ENCODE assay signal across 20 cellular contexts in the genomic region with DNA sequence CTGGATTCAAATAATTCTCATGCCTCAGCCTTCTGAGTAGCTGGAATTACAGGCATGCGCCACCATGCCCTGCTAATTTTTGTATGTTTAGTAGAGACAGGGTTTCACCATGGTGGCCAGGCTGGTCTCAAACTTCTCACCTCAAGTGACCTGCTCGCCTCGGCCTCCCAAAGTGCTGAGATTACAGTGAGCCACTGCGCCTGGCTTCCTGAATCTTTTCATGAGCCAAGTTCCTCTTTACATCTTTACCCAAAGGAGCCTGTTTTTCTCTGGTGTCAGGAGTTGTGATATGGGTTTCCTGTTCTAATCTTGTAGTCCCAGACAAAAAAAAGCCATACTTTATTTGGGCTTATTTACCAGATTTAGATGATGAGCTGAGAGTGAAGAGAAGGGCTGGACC. TPM values are rescaled to one million over a fixed set of nuclear protein-coding genes. Genes with fewer than 3 reads are reported as not detected.
A peak's percentile ranks its signal among the peaks of the same experiment; 100 is the strongest.
DNase-seq lines count a peak whose midpoint lies in the region; ATAC-seq and TF ChIP-seq lines count a peak whose summit lies in the region.
"Had no signal": no experiment of that assay in that cellular context is flagged by ENCODE, and none has a peak within 500 bp of the region (broad histone marks: within the 10 kb centered on the region; RNA-seq: fewer than 3 reads in every experiment).

No MANE protein-coding gene starts in this region.

- no peak for TF ChIP-seq EP300 in stomach (IDR thresholded peaks at IDR 0.05)

- intact Hi-C loops in left ventricle myocardium superior (cut with micrococcal nuclease): no loop called here
- intact Hi-C loops in stomach (cut with DNase I; ENCODE audit: low total_unique reads): no loop called here

- 33 to 51% (median 46%) methylated on average over 4 of the region's 4 CpGs for WGBS in stomach, 5 donors

- peak overlapping the region; percentile 55 for H3K27ac Mint-ChIP-seq in activated T-cell treated with anti-CD3 and anti-CD28 coated beads, Interleukin-2, amount 50 U/mL, for 24 hours
- H3K27ac Mint-ChIP-seq: activated CD4-positive, alpha-beta T cell treated with anti-CD3 and anti-CD28 coated beads for 36 hours; T-helper 1 cell treated with Interleukin-12 subunit alpha and Interleukin-12 subunit beta and Interleukin-4 antibody, amounts not matched to agents 30 μg/mL and 1 μg/mL, for 36 hours had no signal

- H3K27me3 ChIP-seq in stomach: no peaks in the 10 kb centered on the region
- H3K27me3 ChIP-seq: cardiac muscle cell, gastrocnemius medialis, ovary, Peyer's patch had no signal

- TF ChIP-seq POLR2A in stomach (IDR thresholded peaks at IDR 0.05): no peak

- DNase-seq in activated T-cell treated with anti-CD3 and anti-CD28 coated beads, Interleukin-2, amount 50 U/mL, for 24 hours: no peak
- no peak for DNase-seq in activated T-cell treated with anti-CD3 and anti-CD28 coated beads, Interleukin-2, amount 50 U/mL, for 1 hour
- DNase-seq in OCI-M1 (lab: John Stamatoyannopoulos, UW): peak; percentile 49
- peak; percentile 40 for DNase-seq in left ventricle myocardium superior
- DNase-seq in stomach: peak; percentile 29
- DNase-seq in NCI-H128 (lab: John Stamatoyannopoulos, UW; ENCODE audit: unreplicated experiment): no peak
- no peak for DNase-seq in ACHN
- DNase-seq: activated CD4-positive, alpha-beta T cell treated with anti-CD3 and anti-CD28 coated beads for 36 hours; activated T-cell treated with anti-CD3 and anti-CD28 coated beads for 4 hours; gastrocnemius medialis; NCI-H1694 treated with DMSO at 0.1 percent for 48 hours; NCI-H524; ovary; Peyer's patch had no signal

- no peaks in the 10 kb centered on the region for H3K27me3 Mint-ChIP-seq in activated T-cell treated with anti-CD3 and anti-CD28 coated beads, Interleukin-2, amount 50 U/mL, for 24 hours
- H3K27me3 Mint-ChIP-seq: activated CD4-positive, alpha-beta T cell treated with anti-CD3 and anti-CD28 coated beads for 36 hours had no signal

- H3K36me3 Mint-ChIP-seq in activated T-cell treated with anti-CD3 and anti-CD28 coated beads, Interleukin-2, amount 50 U/mL, for 24 hours (ENCODE audit: low read depth): peaks cover 9% of the 10 kb centered on the region

- TF ChIP-seq CTCF in stomach (IDR thresholded peaks at IDR 0.05): no peak

- in situ Hi-C loops in ACHN (cut with HindIII; ENCODE audit: low pct_ligation_motif_present, low pct_unique_long_range_greater_than_20kb, low sequenced_read_pairs): no loop called here

- no peaks in the 10 kb centered on the region for H3K36me3 ChIP-seq in stomach
- H3K36me3 ChIP-seq: cardiac muscle cell, gastrocnemius medialis, ovary, Peyer's patch had no signal

- H3K4me3 Mint-ChIP-seq in activated T-cell treated with anti-CD3 and anti-CD28 coated beads, Interleukin-2, amount 50 U/mL, for 24 hours: no peak overlapping the region
- H3K4me3 Mint-ChIP-seq: activated CD4-positive, alpha-beta T cell treated with anti-CD3 and anti-CD28 coated beads for 36 hours; T-helper 1 cell treated with Interleukin-12 subunit alpha and Interleukin-12 subunit beta and Interleukin-4 antibody, amounts not matched to agents 30 μg/mL and 1 μg/mL, for 36 hours had no signal

- ATAC-seq in left ventricle myocardium superior (peak; percentile 24), HG03159 (IDR thresholded peaks at IDR 0.05; ENCODE audit: unreplicated experiment) (no peak)
- ATAC-seq: activated CD4-positive, alpha-beta T cell treated with anti-CD3 and anti-CD28 coated beads for 36 hours; gastrocnemius medialis; GM12878 had no signal

- no peaks in the 10 kb centered on the region for H3K9me3 ChIP-seq in stomach
- H3K9me3 ChIP-seq: gastrocnemius medialis, ovary, Peyer's patch had no signal

- peaks cover 0 to 4% (median 2%) of the 10 kb centered on the region in 4 donors for H3K4me1 ChIP-seq in stomach
- H3K4me1 ChIP-seq: gastrocnemius medialis had no signal

- peak overlapping the region in 1 of 5 donors; percentile 57 for H3K27ac ChIP-seq in stomach
- H3K27ac ChIP-seq: cardiac muscle cell, gastrocnemius medialis, KMS-11, ovary, Peyer's patch had no signal

- H3K9me3 Mint-ChIP-seq in activated T-cell treated with anti-CD3 and anti-CD28 coated beads, Interleukin-2, amount 50 U/mL, for 24 hours: no peaks in the 10 kb centered on the region
- H3K9me3 Mint-ChIP-seq: T-helper 1 cell treated with Interleukin-12 subunit alpha and Interleukin-12 subunit beta and Interleukin-4 antibody, amounts not matched to agents 30 μg/mL and 1 μg/mL, for 36 hours had no signal

- no peak overlapping the region for H3K4me3 ChIP-seq in stomach
- H3K4me3 ChIP-seq: cardiac muscle cell, gastrocnemius medialis, GM12878, ovary, Peyer's patch, smooth muscle cell had no signal

- H3K4me1 Mint-ChIP-seq in activated T-cell treated with anti-CD3 and anti-CD28 coated beads, Interleukin-2, amount 50 U/mL, for 24 hours (ENCODE audit: low read depth): peaks cover 22% of the 10 kb centered on the region

RNA-seq across cellular contexts. Expression of a gene that starts 27.5 kb away (rescaled TPM):
- 88.3 TPM for total RNA-seq in left ventricle myocardium superior
- total RNA-seq in stomach: 100 to 1,000 TPM in 1 of 5 donors, 10 to 100 TPM in 4; 30.9 to 100 (median 46.7) TPM
- polyA plus RNA-seq in stomach: 100 to 1,000 TPM in 2 of 3 donors, 10 to 100 TPM in 1; 80.4 to 166 (median 151) TPM

RNA-seq across cellular contexts. Expression of a gene that starts 34.4 kb away (rescaled TPM):
- total RNA-seq in left ventricle myocardium superior: 32.6 TPM
- total RNA-seq in stomach: 10 to 100 TPM in 3 of 5 donors, 1 to 10 TPM in 1, under 1 TPM in 1; 0.87 to 77.5 (median 21.4) TPM
- 10 to 100 TPM; 77.9 to 82.3 (median 78.2) TPM for polyA plus RNA-seq in stomach

RNA-seq across cellular contexts. Expression of a gene that starts 41.4 kb away (rescaled TPM):
- total RNA-seq in left ventricle myocardium superior: 68.9 TPM
- 10 to 100 TPM; 11.3 to 88.1 (median 47.9) TPM for total RNA-seq in stomach
- 1 to 10 TPM; 2.1 to 8.0 (median 5.4) TPM for polyA plus RNA-seq in stomach

Comparison
In these comparisons a context has a peak if more than half of its experiments do, and no peak if none do; other contexts are left out.
1. DNase-seq: peak in OCI-M1 (single experiment), left ventricle myocardium superior (single experiment) and stomach (single experiment); none in activated T-cell treated with anti-CD3 and anti-CD28 coated beads, Interleukin-2, amount 50 U/mL, for 24 hours (single experiment), activated T-cell treated with anti-CD3 and anti-CD28 coated beads, Interleukin-2, amount 50 U/mL, for 1 hour (single experiment), NCI-H128 (single experiment) and ACHN (single experiment).